ENCODE assay signal across 11 cellular contexts in the genomic region with DNA sequence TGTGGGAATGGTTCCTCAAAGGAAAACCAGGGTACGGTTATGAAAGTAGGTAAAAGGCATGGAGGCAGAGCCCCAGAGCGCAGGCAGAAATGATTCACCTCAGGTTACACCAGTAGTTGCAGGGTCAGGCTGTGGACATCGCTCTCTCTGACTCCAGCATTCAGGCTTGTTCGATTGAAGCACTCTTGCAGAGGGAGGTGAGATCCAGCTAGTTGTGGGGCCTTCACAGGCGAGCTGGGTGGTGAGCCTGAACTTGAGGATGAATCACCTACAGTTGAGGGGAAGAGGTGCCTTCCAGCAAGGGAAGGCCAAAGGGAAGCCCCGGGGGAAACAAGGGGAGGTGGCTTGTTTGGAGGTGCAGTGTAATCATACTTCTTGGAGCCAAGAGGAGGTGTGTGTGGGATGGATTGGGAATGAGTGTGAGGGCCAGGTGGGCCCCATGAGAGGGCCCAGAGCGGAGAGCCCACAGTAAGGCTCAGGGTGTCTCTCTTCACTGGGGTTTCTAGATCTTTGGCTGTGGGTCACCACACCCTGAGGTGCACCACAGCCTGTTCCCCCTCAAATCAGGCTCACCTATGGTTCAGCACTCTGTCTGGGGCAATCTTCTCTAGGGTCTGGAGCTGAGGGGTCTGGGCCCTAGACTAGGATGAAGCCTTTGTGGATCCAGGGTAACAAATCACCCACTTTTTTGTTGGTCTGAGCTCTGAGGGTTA. TPM values are rescaled to one million over a fixed set of nuclear protein-coding genes. Genes with fewer than 3 reads are reported as not detected.
A peak's percentile ranks its signal among the peaks of the same experiment; 100 is the strongest.
DNase-seq lines count a peak whose midpoint lies in the region.
"Had no signal": no experiment of that assay in that cellular context is flagged by ENCODE, and none has a peak within 500 bp of the region (broad histone marks: within the 10 kb centered on the region; RNA-seq: fewer than 3 reads in every experiment).

No MANE protein-coding gene starts in this region.

- intact Hi-C loops in activated CD4-positive, alpha-beta memory T cell treated with anti-CD3 and anti-CD28 coated beads for 36 hours (cut with micrococcal nuclease), result no loop called here
- intact Hi-C loops in activated T-helper 2 cell treated with anti-CD3 and anti-CD28 coated beads, Interferon-gamma antibody, Interleukin-2, Interleukin-4, amounts not matched to agents 10 μg/mL and 5 μg/mL and 100 μg/mL, durations not matched to agents 14 hours and 24 hours and 36 hours (cut with micrococcal nuclease), result no loop called here

- H3K27ac Mint-ChIP-seq in activated CD4-positive, alpha-beta memory T cell treated with anti-CD3 and anti-CD28 coated beads for 36 hours, result peak overlapping the region; percentile 54
- no peak overlapping the region for H3K27ac Mint-ChIP-seq in activated CD4-positive, alpha-beta memory T cell treated with anti-CD3 and anti-CD28 coated beads, Interleukin-2, amount 10 ng/mL, durations not matched to agents 7 days and 5 days
- peak overlapping the region; percentile 18 for H3K27ac Mint-ChIP-seq in activated T-helper 2 cell treated with anti-CD3 and anti-CD28 coated beads, Interferon-gamma antibody, Interleukin-2, Interleukin-4, amounts not matched to agents 10 μg/mL and 5 μg/mL and 100 μg/mL, durations not matched to agents 14 hours and 24 hours and 36 hours
- H3K27ac Mint-ChIP-seq: brain had no signal

- H3K27me3 ChIP-seq in thymus (ENCODE audit: control insufficient read depth, insufficient read depth), result no peaks in the 10 kb centered on the region
- H3K27me3 ChIP-seq: gastrocnemius medialis had no signal

- DNase-seq in activated CD4-positive, alpha-beta memory T cell treated with anti-CD3 and anti-CD28 coated beads for 36 hours, result no peak
- DNase-seq in activated CD4-positive, alpha-beta memory T cell treated with anti-CD3 and anti-CD28 coated beads, Interleukin-2, amount 10 ng/mL, durations not matched to agents 7 days and 5 days, result no peak
- DNase-seq in activated T-helper 2 cell treated with anti-CD3 and anti-CD28 coated beads, Interferon-gamma antibody, Interleukin-2, Interleukin-4, amounts not matched to agents 10 μg/mL and 5 μg/mL and 100 μg/mL, durations not matched to agents 14 hours and 24 hours and 36 hours (ENCODE audit: low spot score), result no peak
- peak; percentile 83 for DNase-seq in iris pigment epithelial cell (ENCODE audit: low read depth)
- no peak for DNase-seq in amygdala (lab: John Stamatoyannopoulos, UW)
- DNase-seq in germinal center (ENCODE audit: low spot score), result no peak
- no peak for DNase-seq in NCI-H748 (lab: John Stamatoyannopoulos, UW; ENCODE audit: unreplicated experiment)
- DNase-seq: gastrocnemius medialis, NCI-H2107 had no signal

- H3K4me1 Mint-ChIP-seq in activated CD4-positive, alpha-beta memory T cell treated with anti-CD3 and anti-CD28 coated beads for 36 hours (ENCODE audit: low read depth), result peaks cover 17% of the 10 kb centered on the region
- peaks cover 22% of the 10 kb centered on the region for H3K4me1 Mint-ChIP-seq in activated CD4-positive, alpha-beta memory T cell treated with anti-CD3 and anti-CD28 coated beads, Interleukin-2, amount 10 ng/mL, durations not matched to agents 7 days and 5 days
- peaks cover 7% of the 10 kb centered on the region for H3K4me1 Mint-ChIP-seq in activated T-helper 2 cell treated with anti-CD3 and anti-CD28 coated beads, Interferon-gamma antibody, Interleukin-2, Interleukin-4, amounts not matched to agents 10 μg/mL and 5 μg/mL and 100 μg/mL, durations not matched to agents 14 hours and 24 hours and 36 hours (ENCODE audit: low read depth)

- H3K4me3 ChIP-seq in thymus (ENCODE audit: low read length), result no peak overlapping the region
- H3K4me3 ChIP-seq: gastrocnemius medialis had no signal

- H3K4me1 ChIP-seq in thymus (ENCODE audit: control insufficient read depth, insufficient read depth, low read length), result no peaks in the 10 kb centered on the region

- WGBS in thymus, result 97% methylated on average over 7 of the region's 7 CpGs

- no peak overlapping the region for H3K4me3 Mint-ChIP-seq in activated CD4-positive, alpha-beta memory T cell treated with anti-CD3 and anti-CD28 coated beads for 36 hours
- H3K4me3 Mint-ChIP-seq in activated CD4-positive, alpha-beta memory T cell treated with anti-CD3 and anti-CD28 coated beads, Interleukin-2, amount 10 ng/mL, durations not matched to agents 7 days and 5 days, result no peak overlapping the region
- H3K4me3 Mint-ChIP-seq in activated T-helper 2 cell treated with anti-CD3 and anti-CD28 coated beads, Interferon-gamma antibody, Interleukin-2, Interleukin-4, amounts not matched to agents 10 μg/mL and 5 μg/mL and 100 μg/mL, durations not matched to agents 14 hours and 24 hours and 36 hours (ENCODE audit: low read depth), result no peak overlapping the region
- H3K4me3 Mint-ChIP-seq: brain had no signal

- POLR2A ChIA-PET in activated CD4-positive, alpha-beta memory T cell treated with anti-CD3 and anti-CD28 coated beads for 36 hours (lab: Charles Lee), result interaction anchor here (1.2 kb wide), 1 partner anchor 18 kb away, joined by 3 read pairs; no protein-coding TSS in a partner anchor
- POLR2A ChIA-PET in activated CD4-positive, alpha-beta memory T cell treated with anti-CD3 and anti-CD28 coated beads, Interleukin-2, amount 10 ng/mL, durations not matched to agents 7 days and 5 days (lab: Charles Lee), result no interaction called here

- H3K27ac ChIP-seq in thymus (ENCODE audit: low read depth), result peak overlapping the region; percentile 52

- H3K36me3 ChIP-seq in thymus (ENCODE audit: control insufficient read depth, insufficient read depth), result peaks cover 67% of the 10 kb centered on the region
- H3K36me3 ChIP-seq: gastrocnemius medialis had no signal

- CTCF ChIA-PET in activated CD4-positive, alpha-beta memory T cell treated with anti-CD3 and anti-CD28 coated beads for 36 hours (lab: Charles Lee), result no interaction called here
- CTCF ChIA-PET in activated CD4-positive, alpha-beta memory T cell treated with anti-CD3 and anti-CD28 coated beads, Interleukin-2, amount 10 ng/mL, durations not matched to agents 7 days and 5 days (lab: Charles Lee), result no interaction called here

- H3K9me3 ChIP-seq in thymus (ENCODE audit: control insufficient read depth), result no peaks in the 10 kb centered on the region
- H3K9me3 ChIP-seq: gastrocnemius medialis had no signal

- peaks cover 16% of the 10 kb centered on the region for H3K36me3 Mint-ChIP-seq in activated CD4-positive, alpha-beta memory T cell treated with anti-CD3 and anti-CD28 coated beads for 36 hours
- peaks cover 23% of the 10 kb centered on the region for H3K36me3 Mint-ChIP-seq in activated CD4-positive, alpha-beta memory T cell treated with anti-CD3 and anti-CD28 coated beads, Interleukin-2, amount 10 ng/mL, durations not matched to agents 7 days and 5 days (ENCODE audit: low read depth)
- peaks cover 34% of the 10 kb centered on the region for H3K36me3 Mint-ChIP-seq in activated T-helper 2 cell treated with anti-CD3 and anti-CD28 coated beads, Interferon-gamma antibody, Interleukin-2, Interleukin-4, amounts not matched to agents 10 μg/mL and 5 μg/mL and 100 μg/mL, durations not matched to agents 14 hours and 24 hours and 36 hours (ENCODE audit: low read depth)

- no peaks in the 10 kb centered on the region for H3K9me3 Mint-ChIP-seq in activated CD4-positive, alpha-beta memory T cell treated with anti-CD3 and anti-CD28 coated beads for 36 hours
- no peaks in the 10 kb centered on the region for H3K9me3 Mint-ChIP-seq in activated CD4-positive, alpha-beta memory T cell treated with anti-CD3 and anti-CD28 coated beads, Interleukin-2, amount 10 ng/mL, durations not matched to agents 7 days and 5 days
- no peaks in the 10 kb centered on the region for H3K9me3 Mint-ChIP-seq in activated T-helper 2 cell treated with anti-CD3 and anti-CD28 coated beads, Interferon-gamma antibody, Interleukin-2, Interleukin-4, amounts not matched to agents 10 μg/mL and 5 μg/mL and 100 μg/mL, durations not matched to agents 14 hours and 24 hours and 36 hours
- H3K9me3 Mint-ChIP-seq: brain had no signal

- H3K27me3 Mint-ChIP-seq in activated CD4-positive, alpha-beta memory T cell treated with anti-CD3 and anti-CD28 coated beads for 36 hours, result no peaks in the 10 kb centered on the region
- no peaks in the 10 kb centered on the region for H3K27me3 Mint-ChIP-seq in activated CD4-positive, alpha-beta memory T cell treated with anti-CD3 and anti-CD28 coated beads, Interleukin-2, amount 10 ng/mL, durations not matched to agents 7 days and 5 days
- H3K27me3 Mint-ChIP-seq in activated T-helper 2 cell treated with anti-CD3 and anti-CD28 coated beads, Interferon-gamma antibody, Interleukin-2, Interleukin-4, amounts not matched to agents 10 μg/mL and 5 μg/mL and 100 μg/mL, durations not matched to agents 14 hours and 24 hours and 36 hours (ENCODE audit: low read depth), result no peaks in the 10 kb centered on the region
- H3K27me3 Mint-ChIP-seq: brain had no signal

RNA-seq across cellular contexts. Expression of a gene that starts 23.1 kb away (rescaled TPM):
- total RNA-seq in activated CD4-positive, alpha-beta memory T cell treated with anti-CD3 and anti-CD28 coated beads for 36 hours, result 10 to 100 TPM; 60.7 to 62.7 TPM
- 10 to 100 TPM; 59.3 to 62.0 TPM for total RNA-seq in activated CD4-positive, alpha-beta memory T cell treated with anti-CD3 and anti-CD28 coated beads, Interleukin-2, amount 10 ng/mL, durations not matched to agents 7 days and 5 days
- 75.2 and 75.5 TPM in 2 replicates for total RNA-seq in activated T-helper 2 cell treated with anti-CD3 and anti-CD28 coated beads, Interferon-gamma antibody, Interleukin-2, Interleukin-4, amounts not matched to agents 10 μg/mL and 5 μg/mL and 100 μg/mL, durations not matched to agents 14 hours and 24 hours and 36 hours
- 27.7 TPM for polyA plus RNA-seq in thymus

RNA-seq across cellular contexts. Expression of a gene that starts 48.5 kb away (rescaled TPM):
- 10 to 100 TPM; 31.4 to 36.5 TPM for total RNA-seq in activated CD4-positive, alpha-beta memory T cell treated with anti-CD3 and anti-CD28 coated beads for 36 hours
- 10 to 100 TPM; 48.4 to 48.8 TPM for total RNA-seq in activated CD4-positive, alpha-beta memory T cell treated with anti-CD3 and anti-CD28 coated beads, Interleukin-2, amount 10 ng/mL, durations not matched to agents 7 days and 5 days
- total RNA-seq in activated T-helper 2 cell treated with anti-CD3 and anti-CD28 coated beads, Interferon-gamma antibody, Interleukin-2, Interleukin-4, amounts not matched to agents 10 μg/mL and 5 μg/mL and 100 μg/mL, durations not matched to agents 14 hours and 24 hours and 36 hours, result 45.2 and 46.0 TPM in 2 replicates
- polyA plus RNA-seq in thymus, result 25.9 TPM
